Comparison of ENCODE assay signal across 24 cellular contexts in genomic region chr10:6729967-6730366, GRCh38.
DNase-seq lines count a peak whose midpoint lies in the region; ATAC-seq, FAIRE-seq and TF ChIP-seq lines count a peak whose summit lies in the region.
"Had no signal": no experiment of that assay in that cellular context is flagged by ENCODE, and none has a peak within 500 bp of the region (broad histone marks: within the 10 kb centered on the region; RNA-seq: fewer than 3 reads in every experiment).

No MANE protein-coding gene starts in this region.

- TF ChIP-seq POLR2A in endothelial cell of umbilical vein (IDR thresholded peaks at IDR 0.05; ENCODE audit: low read depth, low read length): peak; percentile 38

- H3K4me1 Mint-ChIP-seq in natural killer cell treated with Interleukin-12 subunit alpha and Interleukin-12 subunit beta and Interleukin-15 and Interleukin-18, amount 100 ng/mL, for 72 hours (ENCODE audit: low read depth in 2 of 2): no peaks in the 10 kb centered on the region
- H3K4me1 Mint-ChIP-seq: activated naive CD8-positive, alpha-beta T cell treated with anti-CD3 and anti-CD28 coated beads for 36 hours; IgD-negative memory B cell; T-cell had no signal

- CTCF ChIA-PET in A673 (lab: Charles Lee) (no interaction called here), endothelial cell of umbilical vein (lab: Charles Lee) (interaction anchor here (1.0 to 3.5 kb wide), 7 partner anchors 8 to 57 kb away, joined by 3 to 47 read pairs (median 4); no protein-coding TSS in a partner anchor)

- no peaks in the 10 kb centered on the region for H4K20me1 ChIP-seq in endothelial cell of umbilical vein (replicated peaks; ENCODE audit: control insufficient read depth, extremely low read depth, insufficient read depth, low read length)
- H4K20me1 ChIP-seq in keratinocyte (ENCODE audit: control insufficient read depth, extremely low read depth, insufficient read depth, low read length): no peaks in the 10 kb centered on the region

- H3K79me2 ChIP-seq in endothelial cell of umbilical vein (ENCODE audit: control insufficient read depth, insufficient read depth, low read length): no peaks in the 10 kb centered on the region
- H3K79me2 ChIP-seq in keratinocyte (ENCODE audit: control insufficient read depth, insufficient read depth, low read length): no peaks in the 10 kb centered on the region

- H2AFZ ChIP-seq in endothelial cell of umbilical vein (ENCODE audit: low read depth, low read length) (no peak overlapping the region), keratinocyte (ENCODE audit: control insufficient read depth, low read length) (no peak overlapping the region)

- DNase-seq in A673 (ENCODE audit: low spot score) (peak; percentile 64), HFF-Myc (ENCODE audit: extremely low read depth, low read depth) (no peak), endothelial cell of umbilical vein (ENCODE audit: low read depth, low spot score) (peak; percentile 97), keratinocyte (ENCODE audit: low read depth, low spot score) (no peak), GF-D8 (lab: John Stamatoyannopoulos, UW) (no peak)
- no peak for DNase-seq in natural killer cell treated with Interleukin-12 subunit alpha and Interleukin-12 subunit beta and Interleukin-15 and Interleukin-18, amount 100 ng/mL, for 72 hours (ENCODE audit: low spot score)
- DNase-seq: activated CD4-positive, alpha-beta memory T cell treated with anti-CD3 and anti-CD28 coated beads for 36 hours; activated CD8-positive, alpha-beta memory T cell treated with anti-CD3 and anti-CD28 coated beads, Interleukin-2, amount 50 U/mL, for 48 hours; activated naive CD8-positive, alpha-beta T cell treated with anti-CD3 and anti-CD28 coated beads for 36 hours; kidney glomerular epithelial cell; mesendoderm; NCI-H1092 treated with DMSO at 0.1 percent for 48 hours; NCI-H2029 treated with DMSO at 0.1 percent for 48 hours; nucleus accumbens; OCI-M1; retina; stimulated activated CD4-positive, alpha-beta T cell treated with anti-CD3 and anti-CD28 coated beads, Interleukin-4, amount 100 ng/mL, for 1 hour; stimulated activated naive B cell treated with anti-CD40 and anti-IgM and Interleukin-4, amounts not matched to agents 10 μg/mL and 1 μg/mL and 100 μg/mL, for 72 hours; T-cell; testis; uterus had no signal

- H3K36me3 Mint-ChIP-seq in natural killer cell treated with Interleukin-12 subunit alpha and Interleukin-12 subunit beta and Interleukin-15 and Interleukin-18, amount 100 ng/mL, for 72 hours: no peaks in the 10 kb centered on the region
- H3K36me3 Mint-ChIP-seq: activated CD4-positive, alpha-beta memory T cell treated with anti-CD3 and anti-CD28 coated beads for 36 hours; activated naive CD8-positive, alpha-beta T cell treated with anti-CD3 and anti-CD28 coated beads for 36 hours; IgD-negative memory B cell; stimulated activated naive B cell treated with anti-CD40 and anti-IgM and Interleukin-4, amounts not matched to agents 10 μg/mL and 1 μg/mL and 100 μg/mL, for 72 hours; T-cell had no signal

- H3K9me3 ChIP-seq in A673 (ENCODE audit: low read depth, low read length, poor library complexity, severe bottlenecking) (no peaks in the 10 kb centered on the region), endothelial cell of umbilical vein (replicated peaks; ENCODE audit: control insufficient read depth, insufficient read depth, low read length) (no peaks in the 10 kb centered on the region), keratinocyte (ENCODE audit: control insufficient read depth, low read depth, low read length) (no peaks in the 10 kb centered on the region)
- H3K9me3 ChIP-seq: testis, uterus had no signal

- H3K27ac ChIP-seq in A673 (ENCODE audit: low read depth, low read length, poor library complexity, severe bottlenecking): no peak overlapping the region
- H3K27ac ChIP-seq in endothelial cell of umbilical vein (ENCODE audit: insufficient read depth, low read depth, low read length): peak overlapping the region; percentile 83
- H3K27ac ChIP-seq in keratinocyte (ENCODE audit: control insufficient read depth, insufficient read depth, low read length): peak overlapping the region; percentile 32
- H3K27ac ChIP-seq: testis, uterus had no signal

- ATAC-seq in HG03139 (IDR thresholded peaks at IDR 0.05; ENCODE audit: unreplicated experiment): no peak
- no peak for ATAC-seq in natural killer cell treated with Interleukin-12 subunit alpha and Interleukin-12 subunit beta and Interleukin-15 and Interleukin-18, amount 100 ng/mL, for 72 hours
- ATAC-seq: HCT116; stimulated activated naive B cell treated with anti-CD40 and anti-IgM and Interleukin-4, amounts not matched to agents 10 μg/mL and 1 μg/mL and 100 μg/mL, for 72 hours; T-cell had no signal

- POLR2A ChIA-PET in A673 (lab: Charles Lee; ENCODE audit: low non-redundant PET) (interaction anchor here (0.5 to 0.7 kb wide), 2 partner anchors 84 to 462 kb away, joined by 3 read pairs; no protein-coding TSS in a partner anchor), endothelial cell of umbilical vein (lab: Charles Lee) (interaction anchor here (1.0 kb wide), 1 partner anchor 9 kb away, joined by 12 read pairs; no protein-coding TSS in a partner anchor)

- H3K27ac Mint-ChIP-seq in natural killer cell treated with Interleukin-12 subunit alpha and Interleukin-12 subunit beta and Interleukin-15 and Interleukin-18, amount 100 ng/mL, for 72 hours: no peak overlapping the region
- H3K27ac Mint-ChIP-seq: activated CD4-positive, alpha-beta memory T cell treated with anti-CD3 and anti-CD28 coated beads for 36 hours; activated naive CD8-positive, alpha-beta T cell treated with anti-CD3 and anti-CD28 coated beads for 36 hours; IgD-negative memory B cell; stimulated activated naive B cell treated with anti-CD40 and anti-IgM and Interleukin-4, amounts not matched to agents 10 μg/mL and 1 μg/mL and 100 μg/mL, for 72 hours; T-cell had no signal

- no peaks in the 10 kb centered on the region for H3K9me3 Mint-ChIP-seq in natural killer cell treated with Interleukin-12 subunit alpha and Interleukin-12 subunit beta and Interleukin-15 and Interleukin-18, amount 100 ng/mL, for 72 hours
- H3K9me3 Mint-ChIP-seq: activated CD4-positive, alpha-beta memory T cell treated with anti-CD3 and anti-CD28 coated beads for 36 hours; activated naive CD8-positive, alpha-beta T cell treated with anti-CD3 and anti-CD28 coated beads for 36 hours; stimulated activated naive B cell treated with anti-CD40 and anti-IgM and Interleukin-4, amounts not matched to agents 10 μg/mL and 1 μg/mL and 100 μg/mL, for 72 hours; T-cell had no signal

- H3K4me3 ChIP-seq in A673 (ENCODE audit: low read depth, low read length, poor library complexity, severe bottlenecking) (no peak overlapping the region), HFF-Myc (replicated peaks; ENCODE audit: low read depth, low read length) (peak overlapping the region; percentile 12; the same call in 1 of the 2 replicates), endothelial cell of umbilical vein (replicated peaks in 1 of 3; ENCODE audit: insufficient read depth in 1 of 3, low read depth in 1 of 3, low read length in 3 of 3) (no peak overlapping the region), keratinocyte (ENCODE audit: control insufficient read depth in 2 of 3, extremely low read depth in 1 of 3, insufficient read depth in 2 of 3, low read depth in 1 of 3, low read length in 3 of 3) (no peak overlapping the region)
- H3K4me3 ChIP-seq: testis, uterus had no signal

- H3K4me1 ChIP-seq in A673 (ENCODE audit: insufficient read depth, low read length, poor library complexity, severe bottlenecking) (peaks cover 6% of the 10 kb centered on the region), endothelial cell of umbilical vein (ENCODE audit: control insufficient read depth, extremely low read depth, insufficient read depth, low read length) (peaks cover 24% of the 10 kb centered on the region), keratinocyte (ENCODE audit: control insufficient read depth, extremely low read depth, insufficient read depth, low read length) (peaks cover 15% of the 10 kb centered on the region)
- H3K4me1 ChIP-seq: testis, uterus had no signal

- FAIRE-seq in endothelial cell of umbilical vein (lab: Jason Lieb, UNC) (peak; percentile 96), keratinocyte (lab: Jason Lieb, UNC) (no peak)

- no peak overlapping the region for H3K9ac ChIP-seq in endothelial cell of umbilical vein (replicated peaks; ENCODE audit: extremely low read depth, insufficient read depth, low read length)
- no peak overlapping the region for H3K9ac ChIP-seq in keratinocyte (ENCODE audit: control insufficient read depth, extremely low read depth, insufficient read depth, low read length)

- BruUV-seq in A673 (replicated peaks; lab: Mats Ljungman, UMichigan): no TSS peak
- BruUV-seq in endothelial cell of umbilical vein (replicated peaks; lab: Mats Ljungman, UMichigan): no TSS peak

- H3K27me3 Mint-ChIP-seq in natural killer cell treated with Interleukin-12 subunit alpha and Interleukin-12 subunit beta and Interleukin-15 and Interleukin-18, amount 100 ng/mL, for 72 hours: peaks cover 57 to 76% of the 10 kb centered on the region in 2 donors

- dilution Hi-C loops in endothelial cell of umbilical vein (cut with MboI; ENCODE audit: extremely low pct_ligation_motif_present, low sequenced_read_pairs): no loop called here
- dilution Hi-C loops in keratinocyte (cut with MboI; ENCODE audit: extremely low pct_ligation_motif_present, low sequenced_read_pairs): no loop called here

- intact Hi-C loops in A673 (cut with micrococcal nuclease; ENCODE audit: unreplicated experiment) (no loop called here), endothelial cell of umbilical vein (cut with micrococcal nuclease) (loop anchor here (1.0 to 10.0 kb wide), 5 partner anchors 8 to 755 kb away; partner anchors contain the start of genes IL15RA and RBM17)

- H3K27me3 ChIP-seq in A673 (replicated peaks; ENCODE audit: insufficient read depth, low read depth, low read length, poor library complexity): no peaks in the 10 kb centered on the region
- H3K27me3 ChIP-seq in endothelial cell of umbilical vein (ENCODE audit: control insufficient read depth in 2 of 2, insufficient read depth in 2 of 2, low read length in 2 of 2): no peaks in the 10 kb centered on the region
- no peaks in the 10 kb centered on the region for H3K27me3 ChIP-seq in keratinocyte (ENCODE audit: control insufficient read depth, extremely low read depth, insufficient read depth, low read length)
- H3K27me3 ChIP-seq: testis, uterus had no signal

- no peaks in the 10 kb centered on the region for H3K36me3 ChIP-seq in A673 (ENCODE audit: insufficient read depth, low read length, poor library complexity, severe bottlenecking)
- H3K36me3 ChIP-seq in endothelial cell of umbilical vein (ENCODE audit: control insufficient read depth in 2 of 2, extremely low read depth in 1 of 2, insufficient read depth in 2 of 2, low read length in 2 of 2): no peaks in the 10 kb centered on the region
- no peaks in the 10 kb centered on the region for H3K36me3 ChIP-seq in keratinocyte (ENCODE audit: control insufficient read depth in 2 of 2, extremely low read depth in 1 of 2, insufficient read depth in 2 of 2, low read length in 2 of 2)
- H3K36me3 ChIP-seq: uterus had no signal

- H3K4me2 ChIP-seq in endothelial cell of umbilical vein (ENCODE audit: insufficient read depth, low read length) (peak overlapping the region; percentile 49), keratinocyte (ENCODE audit: control insufficient read depth, extremely low read depth, insufficient read depth, low read depth, low read length) (peak overlapping the region; percentile 67)

- no peak for TF ChIP-seq CTCF in A673 (conservative IDR thresholded peaks at IDR 0.05; ENCODE audit: low read depth, low read length)
- no peak for TF ChIP-seq CTCF in HFF-Myc (IDR thresholded peaks at IDR 0.05; ENCODE audit: low read depth, low read length, missing control alignments)
- no peak for TF ChIP-seq CTCF in endothelial cell of umbilical vein (IDR thresholded peaks at IDR 0.05; ENCODE audit: extremely low read depth in 1 of 2, insufficient read depth in 1 of 2, low read depth in 1 of 2, low read length in 2 of 2)
- TF ChIP-seq CTCF in keratinocyte (optimal IDR thresholded peaks at IDR 0.05 in 1 of 3, IDR thresholded peaks at IDR 0.05 in 1 of 3, conservative IDR thresholded peaks at IDR 0.05 in 1 of 3; ENCODE audit: extremely low read depth in 1 of 3, insufficient read depth in 2 of 3, low read length in 3 of 3): no peak

- H3K9me1 ChIP-seq in endothelial cell of umbilical vein (replicated peaks; ENCODE audit: control insufficient read depth, extremely low read depth, insufficient read depth, low read length): no peaks in the 10 kb centered on the region
- no peaks in the 10 kb centered on the region for H3K9me1 ChIP-seq in keratinocyte (ENCODE audit: control insufficient read depth, extremely low read depth, insufficient read depth, low read length)

- no peak overlapping the region for H3K4me3 Mint-ChIP-seq in natural killer cell treated with Interleukin-12 subunit alpha and Interleukin-12 subunit beta and Interleukin-15 and Interleukin-18, amount 100 ng/mL, for 72 hours
- H3K4me3 Mint-ChIP-seq: activated CD4-positive, alpha-beta memory T cell treated with anti-CD3 and anti-CD28 coated beads for 36 hours; activated naive CD8-positive, alpha-beta T cell treated with anti-CD3 and anti-CD28 coated beads for 36 hours; IgD-negative memory B cell; stimulated activated naive B cell treated with anti-CD40 and anti-IgM and Interleukin-4, amounts not matched to agents 10 μg/mL and 1 μg/mL and 100 μg/mL, for 72 hours; T-cell had no signal

Comparison
In these comparisons a context has a peak if more than half of its experiments do, and no peak if none do; other contexts are left out.
1. DNase-seq: peak in A673 (single experiment) and endothelial cell of umbilical vein (single experiment); none in HFF-Myc (single experiment), keratinocyte (single experiment), natural killer cell treated with Interleukin-12 subunit alpha and Interleukin-12 subunit beta and Interleukin-15 and Interleukin-18, amount 100 ng/mL, for 72 hours (single experiment) and GF-D8 (single experiment).